In genomic region chr10:119205926-119206602, GRCh38 we compare ENCODE assay signal across 8 cellular contexts. TPM values are rescaled to one million over a fixed set of nuclear protein-coding genes. Genes with fewer than 3 reads are reported as not detected.
DNase-seq lines count a peak whose midpoint lies in the region; ATAC-seq and TF ChIP-seq lines count a peak whose summit lies in the region.

No MANE protein-coding gene starts in this region.

- POLR2A ChIA-PET in naive thymus-derived CD8-positive, alpha-beta T cell (lab: Charles Lee), result interaction anchor here (0.5 to 4.4 kb wide), 18 partner anchors 27 to 337 kb away, joined by 3 to 61 read pairs (median 8); partner anchors contain the start of genes RGS10 and SFXN4

- peaks cover 8% of the 10 kb centered on the region for H3K27me3 Mint-ChIP-seq in CD4-positive, CD25-positive, alpha-beta regulatory T cell
- H3K27me3 Mint-ChIP-seq in naive thymus-derived CD8-positive, alpha-beta T cell, result no peaks in the 10 kb centered on the region

- TF ChIP-seq CTCF in esophagus squamous epithelium (IDR thresholded peaks at IDR 0.05) (no peak), tibial nerve (IDR thresholded peaks at IDR 0.05) (no peak)

- no peaks in the 10 kb centered on the region for H3K27me3 ChIP-seq in CD4-positive, CD25-positive, alpha-beta regulatory T cell (ENCODE audit: control insufficient read depth, insufficient read depth, low read length)
- H3K27me3 ChIP-seq in esophagus squamous epithelium (no peaks in the 10 kb centered on the region), tibial nerve (no peaks in the 10 kb centered on the region)

- no peaks in the 10 kb centered on the region for H3K9me3 ChIP-seq in CD4-positive, CD25-positive, alpha-beta regulatory T cell (ENCODE audit: control insufficient read depth in 2 of 2, low read length in 2 of 2)
- H3K9me3 ChIP-seq in esophagus squamous epithelium, result no peaks in the 10 kb centered on the region
- H3K9me3 ChIP-seq in tibial nerve, result no peaks in the 10 kb centered on the region

- peak in 2 of 3 donors; percentile 40 to 84 for DNase-seq in CD4-positive, CD25-positive, alpha-beta regulatory T cell
- DNase-seq in LoVo (ENCODE audit: low spot score) (peak; percentile 23), esophagus squamous epithelium (lab: John Stamatoyannopoulos, UW) (no peak), tibial nerve (ENCODE audit: low spot score in 2 of 2) (peak; percentile 50)
- DNase-seq in activated CD8-positive, alpha-beta memory T cell treated with anti-CD3 and anti-CD28 coated beads, Interleukin-2, amount 50 U/mL, for 48 hours, result peak; percentile 77
- peak in 4 of 10 donors; percentile 9 to 37 (median 21) for DNase-seq in naive thymus-derived CD8-positive, alpha-beta T cell

- no peak for ATAC-seq in CD4-positive, CD25-positive, alpha-beta regulatory T cell (ENCODE audit: low read depth in 2 of 2)
- ATAC-seq in GM21381 (IDR thresholded peaks at IDR 0.05; ENCODE audit: unreplicated experiment) (peak; percentile 30), HG02840 (IDR thresholded peaks at IDR 0.05; ENCODE audit: low FRiP score, unreplicated experiment) (no peak)
- ATAC-seq in naive thymus-derived CD8-positive, alpha-beta T cell, result no peak

- H3K36me3 Mint-ChIP-seq in CD4-positive, CD25-positive, alpha-beta regulatory T cell, result no peaks in the 10 kb centered on the region
- H3K36me3 Mint-ChIP-seq in naive thymus-derived CD8-positive, alpha-beta T cell, result no peaks in the 10 kb centered on the region

- peak overlapping the region; percentile 92 to 95 (median 94) for H3K27ac Mint-ChIP-seq in CD4-positive, CD25-positive, alpha-beta regulatory T cell
- peak overlapping the region; percentile 59 to 98 (median 94) for H3K27ac Mint-ChIP-seq in naive thymus-derived CD8-positive, alpha-beta T cell

- H3K9me3 Mint-ChIP-seq in CD4-positive, CD25-positive, alpha-beta regulatory T cell, result no peaks in the 10 kb centered on the region
- H3K9me3 Mint-ChIP-seq in naive thymus-derived CD8-positive, alpha-beta T cell, result no peaks in the 10 kb centered on the region

- H3K4me1 Mint-ChIP-seq in CD4-positive, CD25-positive, alpha-beta regulatory T cell, result peaks cover 9 to 31% (median 24%) of the 10 kb centered on the region in 4 donors
- peaks cover 17 to 35% (median 31%) of the 10 kb centered on the region in 4 donors for H3K4me1 Mint-ChIP-seq in naive thymus-derived CD8-positive, alpha-beta T cell

- H3K27ac ChIP-seq in CD4-positive, CD25-positive, alpha-beta regulatory T cell (ENCODE audit: insufficient read depth, low read length, poor library complexity, severe bottlenecking), result peak overlapping the region; percentile 87
- peak overlapping the region; percentile 88 to 99 (median 98) for H3K27ac ChIP-seq in esophagus squamous epithelium
- H3K27ac ChIP-seq in tibial nerve, result peak overlapping the region; percentile 97 to 99 (median 97)

- H3K36me3 ChIP-seq in CD4-positive, CD25-positive, alpha-beta regulatory T cell (ENCODE audit: control insufficient read depth, insufficient read depth, low read length), result no peaks in the 10 kb centered on the region
- H3K36me3 ChIP-seq in esophagus squamous epithelium (no peaks in the 10 kb centered on the region), tibial nerve (no peaks in the 10 kb centered on the region)

- peaks cover 41% of the 10 kb centered on the region for H3K4me1 ChIP-seq in CD4-positive, CD25-positive, alpha-beta regulatory T cell (ENCODE audit: control insufficient read depth, insufficient read depth, low read length, poor library complexity, severe bottlenecking)
- H3K4me1 ChIP-seq in esophagus squamous epithelium, result peaks cover 11 to 45% (median 22%) of the 10 kb centered on the region in 3 donors
- peaks cover 0 to 34% (median 12%) of the 10 kb centered on the region in 4 donors for H3K4me1 ChIP-seq in tibial nerve

- intact Hi-C loops in esophagus squamous epithelium (cut with DNase I), result loop anchor here (5.0 kb wide), 1 partner anchor 211 kb away; no protein-coding TSS in a partner anchor

- TF ChIP-seq EP300 in tibial nerve (IDR thresholded peaks at IDR 0.05), result peak in 1 of 2 donors; percentile 34

- TF ChIP-seq POLR2A in esophagus squamous epithelium (IDR thresholded peaks at IDR 0.05) (no peak), tibial nerve (IDR thresholded peaks at IDR 0.05) (no peak)

- peak overlapping the region; percentile 48 for H3K4me3 ChIP-seq in CD4-positive, CD25-positive, alpha-beta regulatory T cell (ENCODE audit: low read depth, low read length)
- H3K4me3 ChIP-seq in esophagus squamous epithelium, result peak overlapping the region; percentile 64 to 95 (median 92)
- peak overlapping the region; percentile 23 to 97 (median 86) for H3K4me3 ChIP-seq in tibial nerve

- peak overlapping the region; percentile 94 to 97 (median 96) for H3K4me3 Mint-ChIP-seq in CD4-positive, CD25-positive, alpha-beta regulatory T cell
- peak overlapping the region; percentile 85 to 97 (median 92) for H3K4me3 Mint-ChIP-seq in naive thymus-derived CD8-positive, alpha-beta T cell

- WGBS in esophagus squamous epithelium, 2 donors, result 37 to 90% methylated on average over 3 to 9 of the region's 16 CpGs
- WGBS in tibial nerve, 2 donors, result 23 to 25% methylated on average over 16 of the region's 16 CpGs

RNA-seq across cellular contexts. Expression of gene GRK5, which starts 1.3 kb away (rescaled TPM):
- total RNA-seq in CD4-positive, CD25-positive, alpha-beta regulatory T cell, result 46.4 TPM
- polyA plus RNA-seq in CD4-positive, CD25-positive, alpha-beta regulatory T cell, result 10 to 100 TPM in 3 of 4 donors, 1 to 10 TPM in 1; 5.1 to 14.7 (median 12.6) TPM
- total RNA-seq in esophagus squamous epithelium (10 to 100 TPM in 1 of 4 donors, 1 to 10 TPM in 3; 2.4 to 18.9 (median 6.3) TPM), tibial nerve (10 to 100 TPM; 43.5 to 61.7 (median 48.9) TPM)
- 10 to 100 TPM; 22.6 to 23.2 TPM for total RNA-seq in naive thymus-derived CD8-positive, alpha-beta T cell
- 10 to 100 TPM in 2 of 3 donors, 1 to 10 TPM in 1; 4.4 to 11.0 (median 10.0) TPM for polyA plus RNA-seq in naive thymus-derived CD8-positive, alpha-beta T cell

RNA-seq across cellular contexts. Expression of gene PRDX3, which starts 27.5 kb away (rescaled TPM):
- total RNA-seq in CD4-positive, CD25-positive, alpha-beta regulatory T cell, result 22.5 TPM
- 100 to 1,000 TPM in 3 of 4 donors, 10 to 100 TPM in 1; 97.1 to 140 (median 133) TPM for polyA plus RNA-seq in CD4-positive, CD25-positive, alpha-beta regulatory T cell
- 100 to 1,000 TPM in 3 of 4 donors, 10 to 100 TPM in 1; 42.9 to 183 (median 119) TPM for total RNA-seq in esophagus squamous epithelium
- total RNA-seq in naive thymus-derived CD8-positive, alpha-beta T cell, result 10 to 100 TPM; 29.8 to 31.1 TPM
- 10 to 100 TPM; 56.7 to 75.5 (median 67.7) TPM for polyA plus RNA-seq in naive thymus-derived CD8-positive, alpha-beta T cell
- 10 to 100 TPM; 79.5 to 93.3 (median 84.2) TPM for total RNA-seq in tibial nerve

RNA-seq across cellular contexts. Expression of gene SFXN4, which starts 40.5 kb away (rescaled TPM):
- total RNA-seq in CD4-positive, CD25-positive, alpha-beta regulatory T cell, result 10.7 TPM
- 10 to 100 TPM; 10.7 to 23.7 (median 16.5) TPM for polyA plus RNA-seq in CD4-positive, CD25-positive, alpha-beta regulatory T cell
- total RNA-seq in esophagus squamous epithelium, result 100 to 1,000 TPM in 1 of 4 donors, 10 to 100 TPM in 3; 13.8 to 120 (median 24.4) TPM
- 10 to 100 TPM; 18.9 to 20.4 TPM for total RNA-seq in naive thymus-derived CD8-positive, alpha-beta T cell
- 10 to 100 TPM; 18.3 to 31.3 (median 28.2) TPM for polyA plus RNA-seq in naive thymus-derived CD8-positive, alpha-beta T cell
- 100 to 1,000 TPM in 1 of 4 donors, 10 to 100 TPM in 3; 12.7 to 301 (median 19.1) TPM for total RNA-seq in tibial nerve
